In genomic region chr11:1876361-1877063, GRCh38 we compare ENCODE assay signal across 1 cellular context.
TF ChIP-seq lines count a peak whose summit lies in the region.

No MANE protein-coding gene starts in this region.

TF ChIP-seq in HepG2, 621 proteins besides CTCF, POLR2A, EP300 and RAD21 (continued from another document and continues in another):
- TF ChIP-seq HNF1B (CRISPR knock-in tag; IDR thresholded peaks at IDR 0.05), result 0 out of 2 replicates have a peak, but pooled peaks have one; percentile 43
- no peak for TF ChIP-seq KLF12 (CRISPR knock-in tag; IDR thresholded peaks at IDR 0.05; ENCODE audit: borderline replicate concordance)
- TF ChIP-seq ZNF512B (CRISPR knock-in tag; IDR thresholded peaks at IDR 0.05; ENCODE audit: borderline replicate concordance), result no peak
- TF ChIP-seq ATF1 (CRISPR knock-in tag; IDR thresholded peaks at IDR 0.05), result no peak
- TF ChIP-seq BHLHE40 (IDR thresholded peaks at IDR 0.05; ENCODE audit: low read length), result no peak
- TF ChIP-seq ZNF292 (CRISPR knock-in tag; IDR thresholded peaks at IDR 0.05; ENCODE audit: borderline replicate concordance, low read depth), result no peak
- TF ChIP-seq NCOR1 (IDR thresholded peaks at IDR 0.05; ENCODE audit: borderline replicate concordance, low read length), result no peak
- no peak for TF ChIP-seq DRAP1 (CRISPR knock-in tag; IDR thresholded peaks at IDR 0.05)
- TF ChIP-seq ZNF256 (CRISPR knock-in tag; conservative IDR thresholded peaks at IDR 0.05), result peak; percentile 88
- no peak for TF ChIP-seq ZFP91 (CRISPR knock-in tag; IDR thresholded peaks at IDR 0.05; ENCODE audit: borderline replicate concordance)
- TF ChIP-seq HOXA5 (CRISPR knock-in tag; IDR thresholded peaks at IDR 0.05), result no peak
- no peak for TF ChIP-seq HNF1A (IDR thresholded peaks at IDR 0.05; ENCODE audit: low read depth)
- no peak for TF ChIP-seq HNF1A (CRISPR knock-in tag; IDR thresholded peaks at IDR 0.05; ENCODE audit: borderline replicate concordance)
- 0 out of 2 replicates have a peak, but pooled peaks have one; percentile 10 for TF ChIP-seq KDM3A (CRISPR knock-in tag; IDR thresholded peaks at IDR 0.05; ENCODE audit: low read depth)
- no peak for TF ChIP-seq ZBTB10 (CRISPR knock-in tag; IDR thresholded peaks at IDR 0.05; ENCODE audit: borderline replicate concordance)
- TF ChIP-seq SAFB2 (CRISPR knock-in tag; IDR thresholded peaks at IDR 0.05; ENCODE audit: borderline replicate concordance, low read depth), result no peak
- TF ChIP-seq ZNF790 (CRISPR knock-in tag; IDR thresholded peaks at IDR 0.05; ENCODE audit: borderline replicate concordance), result no peak
- no peak for TF ChIP-seq REXO4 (CRISPR knock-in tag; IDR thresholded peaks at IDR 0.05; ENCODE audit: borderline replicate concordance)
- TF ChIP-seq ZNF597 (CRISPR knock-in tag; IDR thresholded peaks at IDR 0.05), result no peak
- no peak for TF ChIP-seq HES4 (CRISPR knock-in tag; IDR thresholded peaks at IDR 0.05; ENCODE audit: borderline replicate concordance)
- no peak for TF ChIP-seq NR0B2 (CRISPR knock-in tag; IDR thresholded peaks at IDR 0.05)
- no peak for TF ChIP-seq MEF2D (CRISPR knock-in tag; IDR thresholded peaks at IDR 0.05)
- peak; percentile 56; the same call in 1 of the 2 replicates for TF ChIP-seq ZSCAN25 (CRISPR knock-in tag; IDR thresholded peaks at IDR 0.05)
- no peak for TF ChIP-seq EHMT2 (IDR thresholded peaks at IDR 0.05; ENCODE audit: borderline replicate concordance, low read depth, low read length)
- TF ChIP-seq KAT2B (IDR thresholded peaks at IDR 0.05; ENCODE audit: borderline replicate concordance, low read depth, low read length), result no peak
- no peak for TF ChIP-seq NFKBIZ (CRISPR knock-in tag; IDR thresholded peaks at IDR 0.05)
- TF ChIP-seq XRCC5 (optimal IDR thresholded peaks at IDR 0.05; ENCODE audit: low read length), result peak; percentile 62
- TF ChIP-seq ZNF543 (CRISPR knock-in tag; IDR thresholded peaks at IDR 0.05), result no peak
- no peak for TF ChIP-seq PRMT3 (CRISPR knock-in tag; IDR thresholded peaks at IDR 0.05; ENCODE audit: borderline replicate concordance, low read depth)
- peak; percentile 23 for TF ChIP-seq TEAD3 (CRISPR knock-in tag; optimal IDR thresholded peaks at IDR 0.05; ENCODE audit: borderline replicate concordance)
- no peak for TF ChIP-seq TOPORS (CRISPR knock-in tag; IDR thresholded peaks at IDR 0.05)
- TF ChIP-seq ZNF615 (CRISPR knock-in tag; IDR thresholded peaks at IDR 0.05; ENCODE audit: borderline replicate concordance), result no peak
- no peak for TF ChIP-seq ARID5B (CRISPR knock-in tag; IDR thresholded peaks at IDR 0.05)
